ENCODE assay signal across 21 cellular contexts in the genomic region with DNA sequence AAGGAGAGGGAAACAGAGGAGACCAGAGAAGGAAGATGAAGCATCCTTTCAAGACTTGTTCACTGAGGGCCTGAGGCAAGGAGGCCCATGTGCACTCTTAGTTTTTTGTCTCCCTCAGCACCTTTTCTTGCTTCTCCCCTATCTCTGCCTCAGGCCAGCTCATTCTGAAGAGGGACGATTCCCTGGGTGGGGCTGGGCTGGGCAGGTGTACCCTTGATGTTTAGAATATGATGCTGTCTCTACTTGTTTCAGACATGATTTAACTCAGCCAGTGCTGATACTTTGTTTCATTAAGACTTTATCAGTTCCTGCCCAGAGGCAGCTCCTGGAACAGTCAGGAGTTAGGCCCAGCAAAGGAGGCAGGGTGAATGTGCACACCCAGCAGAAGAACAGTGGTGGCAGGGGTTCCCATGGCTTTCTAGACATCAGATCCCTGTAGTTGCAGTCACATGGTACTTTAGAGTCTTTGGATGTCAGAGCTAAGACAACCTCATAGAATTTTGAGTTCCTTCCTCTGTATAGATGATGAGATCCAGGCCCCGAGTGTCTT. TPM values are rescaled to one million over a fixed set of nuclear protein-coding genes. Genes with fewer than 3 reads are reported as not detected.
A peak's percentile ranks its signal among the peaks of the same experiment; 100 is the strongest.
DNase-seq lines count a peak whose midpoint lies in the region; ATAC-seq and TF ChIP-seq lines count a peak whose summit lies in the region.
"Had no signal": no experiment of that assay in that cellular context is flagged by ENCODE, and none has a peak within 500 bp of the region (broad histone marks: within the 10 kb centered on the region; RNA-seq: fewer than 3 reads in every experiment).

No MANE protein-coding gene starts in this region.

- CTCF ChIA-PET in MCF 10A (lab: Yijun Ruan, JAX), result interaction anchor here (0.5 to 4.0 kb wide), 9 partner anchors 10 to 606 kb away, joined by 3 to 24 read pairs (median 3); no protein-coding TSS in a partner anchor

- H3K9me3 Mint-ChIP-seq in MCF 10A (ENCODE audit: unreplicated experiment), result no peaks in the 10 kb centered on the region
- H3K9me3 Mint-ChIP-seq: activated B cell treated with CpG ODN at 0.5 μM for 24 hours; activated CD4-positive, alpha-beta memory T cell treated with anti-CD3 and anti-CD28 coated beads for 36 hours; activated naive CD4-positive, alpha-beta T cell treated with anti-CD3 and anti-CD28 coated beads, Interleukin-2, amount 10 ng/mL, durations not matched to agents 7 days and 5 days; activated T-cell treated with anti-CD3 and anti-CD28 coated beads, Interleukin-2, amount 50 U/mL, for 24 hours; stimulated activated naive CD8-positive, alpha-beta T cell treated with anti-CD3 and anti-CD28 coated beads, Interleukin-15, Interleukin-2, amounts not matched to agents 100 ng/mL and 50 ng/mL, for 24 hours had no signal

- no peak overlapping the region for H2BK120ac ChIP-seq in mesendoderm (ENCODE audit: low read depth, low read length)

- H2BK5ac ChIP-seq in mesendoderm (ENCODE audit: low read length), result no peak overlapping the region

- no peaks in the 10 kb centered on the region for H3K27me3 Mint-ChIP-seq in MCF 10A (ENCODE audit: insufficient read depth, unreplicated experiment)
- H3K27me3 Mint-ChIP-seq: activated T-cell treated with anti-CD3 and anti-CD28 coated beads, Interleukin-2, amount 50 U/mL, for 24 hours had no signal

- H3K79me2 ChIP-seq in mesendoderm (ENCODE audit: control insufficient read depth, insufficient read depth, low read length), result no peaks in the 10 kb centered on the region

- H3K4me1 ChIP-seq in breast epithelium (peaks cover 7 to 23% of the 10 kb centered on the region in 2 donors), mesendoderm (ENCODE audit: control insufficient read depth, low read depth, low read length) (peaks cover 18% of the 10 kb centered on the region), testis (peaks cover 76% of the 10 kb centered on the region)

- no peak overlapping the region for H3K4ac ChIP-seq in mesendoderm (ENCODE audit: low read depth, low read length)

- DNase-seq in breast epithelium (ENCODE audit: low spot score in 2 of 2) (no peak), MCF 10A (ENCODE audit: unreplicated experiment) (no peak), mesendoderm (no peak), testis (peak; percentile 80), cortex of kidney (lab: John Stamatoyannopoulos, UW) (no peak), GM19240 (ENCODE audit: insufficient read length, low spot score) (no peak)
- DNase-seq: activated B cell treated with CpG ODN at 0.5 μM for 24 hours; activated CD4-positive, alpha-beta memory T cell treated with anti-CD3 and anti-CD28 coated beads for 36 hours; activated naive CD4-positive, alpha-beta T cell treated with anti-CD3 and anti-CD28 coated beads, Interleukin-2, amount 10 ng/mL, durations not matched to agents 7 days and 5 days; activated T-cell treated with anti-CD3 and anti-CD28 coated beads, Interleukin-2, amount 50 U/mL, for 24 hours; NCI-H1436; T-helper 17 cell had no signal

- WGBS in mesendoderm (ENCODE audit: extremely low coverage, insufficient coverage, low lambda C conversion rate), result no CpG with 5 or more reads among the region's 2 CpGs
- 75 to 85% methylated on average over 2 of the region's 2 CpGs for WGBS in testis, 2 donors

- H3K27ac Mint-ChIP-seq in MCF 10A (ENCODE audit: low read depth, unreplicated experiment), result no peak overlapping the region
- H3K27ac Mint-ChIP-seq: activated B cell treated with CpG ODN at 0.5 μM for 24 hours; activated CD4-positive, alpha-beta memory T cell treated with anti-CD3 and anti-CD28 coated beads for 36 hours; activated naive CD4-positive, alpha-beta T cell treated with anti-CD3 and anti-CD28 coated beads, Interleukin-2, amount 10 ng/mL, durations not matched to agents 7 days and 5 days; activated T-cell treated with anti-CD3 and anti-CD28 coated beads, Interleukin-2, amount 50 U/mL, for 24 hours; T-helper 17 cell had no signal

- peaks cover 21% of the 10 kb centered on the region for H3K79me1 ChIP-seq in mesendoderm (ENCODE audit: low read length)

- H4K5ac ChIP-seq in mesendoderm (ENCODE audit: low read length), result no peak overlapping the region

- TF ChIP-seq POLR2A in breast epithelium (IDR thresholded peaks at IDR 0.05) (no peak), testis (IDR thresholded peaks at IDR 0.05) (no peak)

- no peaks in the 10 kb centered on the region for H3K27me3 ChIP-seq in breast epithelium
- no peaks in the 10 kb centered on the region for H3K27me3 ChIP-seq in mesendoderm (ENCODE audit: insufficient read depth, low read length, poor library complexity)
- H3K27me3 ChIP-seq in testis, result no peaks in the 10 kb centered on the region

- no peak overlapping the region for H3K4me2 ChIP-seq in mesendoderm (ENCODE audit: low read length)

- no peak overlapping the region for H3K9ac ChIP-seq in mesendoderm (ENCODE audit: low read length)

- no peak overlapping the region for H2BK15ac ChIP-seq in mesendoderm (replicated peaks; ENCODE audit: low read depth)

- no peak overlapping the region for H3K4me3 ChIP-seq in breast epithelium
- H3K4me3 ChIP-seq in mesendoderm (ENCODE audit: low read length), result no peak overlapping the region
- no peak overlapping the region for H3K4me3 ChIP-seq in testis
- H3K4me3 ChIP-seq: left lung had no signal

- peaks cover 9% of the 10 kb centered on the region for H3K36me3 Mint-ChIP-seq in MCF 10A (ENCODE audit: insufficient read depth, unreplicated experiment)
- H3K36me3 Mint-ChIP-seq: activated CD4-positive, alpha-beta memory T cell treated with anti-CD3 and anti-CD28 coated beads for 36 hours; activated naive CD4-positive, alpha-beta T cell treated with anti-CD3 and anti-CD28 coated beads, Interleukin-2, amount 10 ng/mL, durations not matched to agents 7 days and 5 days had no signal

- H3K27ac ChIP-seq in breast epithelium (peak overlapping the region; percentile 13 to 86), cingulate gyrus (ENCODE audit: low read depth, low read length) (peak overlapping the region; percentile 42), mesendoderm (ENCODE audit: low read depth, low read length) (no peak overlapping the region), testis (peak overlapping the region; percentile 74 to 89)
- H3K27ac ChIP-seq: C4-2B, left lung had no signal

- peaks cover 37% of the 10 kb centered on the region for H3K4me1 Mint-ChIP-seq in MCF 10A (ENCODE audit: insufficient read depth, unreplicated experiment)

- H3K9me3 ChIP-seq in breast epithelium (no peaks in the 10 kb centered on the region), testis (no peaks in the 10 kb centered on the region)
- H3K9me3 ChIP-seq: left lung had no signal

- H4K8ac ChIP-seq in mesendoderm (ENCODE audit: low read depth, low read length), result no peak overlapping the region

- H3K18ac ChIP-seq in mesendoderm (ENCODE audit: low read length), result no peak overlapping the region

- no peak overlapping the region for H3K4me3 Mint-ChIP-seq in MCF 10A (ENCODE audit: unreplicated experiment)
- H3K4me3 Mint-ChIP-seq: activated B cell treated with CpG ODN at 0.5 μM for 24 hours; activated CD4-positive, alpha-beta memory T cell treated with anti-CD3 and anti-CD28 coated beads for 36 hours; activated naive CD4-positive, alpha-beta T cell treated with anti-CD3 and anti-CD28 coated beads, Interleukin-2, amount 10 ng/mL, durations not matched to agents 7 days and 5 days; activated T-cell treated with anti-CD3 and anti-CD28 coated beads, Interleukin-2, amount 50 U/mL, for 24 hours had no signal

- no peaks in the 10 kb centered on the region for H3K36me3 ChIP-seq in breast epithelium
- H3K36me3 ChIP-seq in mesendoderm (ENCODE audit: control insufficient read depth, insufficient read depth, low read length), result no peaks in the 10 kb centered on the region
- H3K36me3 ChIP-seq in testis (ENCODE audit: low read depth, missing control alignments), result no peaks in the 10 kb centered on the region
- H3K36me3 ChIP-seq: left lung had no signal

- intact Hi-C loops in breast epithelium (cut with DNase I; ENCODE audit: low total_unique reads) (no loop called here), MCF 10A (cut with micrococcal nuclease) (no loop called here), testis (cut with DNase I; ENCODE audit: low total_unique reads) (no loop called here)

- peak overlapping the region; percentile 1 for H3K23ac ChIP-seq in mesendoderm (ENCODE audit: low read length)

- no TSS peak for BruUV-seq in MCF 10A (replicated peaks; lab: Mats Ljungman, UMichigan)

- H2AK5ac ChIP-seq in mesendoderm (ENCODE audit: low read length), result no peak overlapping the region

- ATAC-seq in GM21381 (IDR thresholded peaks at IDR 0.05; ENCODE audit: unreplicated experiment), result no peak
- ATAC-seq: left lung, T-helper 17 cell had no signal

- POLR2A ChIA-PET in MCF 10A (lab: Yijun Ruan, JAX), result interaction anchor here (0.6 to 1.8 kb wide), 10 partner anchors 14 to 430 kb away, joined by 3 to 5 read pairs (median 3); no protein-coding TSS in a partner anchor

- TF ChIP-seq CTCF in breast epithelium (IDR thresholded peaks at IDR 0.05) (no peak), MCF 10A (IDR thresholded peaks at IDR 0.05; ENCODE audit: unreplicated experiment) (no peak), testis (IDR thresholded peaks at IDR 0.05) (no peak)

- peak overlapping the region; percentile 17 for H3K56ac ChIP-seq in mesendoderm (ENCODE audit: low read length)

RNA-seq across cellular contexts. Expression of a gene that starts 3.4 kb away (rescaled TPM):
- total RNA-seq in breast epithelium (100 to 1,000 TPM in 1 of 3 donors, 10 to 100 TPM in 2; 82.3 to 547 (median 88.4) TPM), MCF 10A (2022) (6.0 and 6.7 TPM in 2 replicates), testis (100 to 1,000 TPM; 102 to 104 TPM)
- polyA plus RNA-seq in mesendoderm (2013, experiment 1 of 2), result 50.0 TPM
- 50.0 TPM for polyA plus RNA-seq in mesendoderm (2013, experiment 2 of 2)
- 106 TPM for polyA plus RNA-seq in testis (ENCODE audit: insufficient read depth, low read depth, low replicate concordance)

RNA-seq across cellular contexts. Expression of a gene that starts 42.4 kb away (rescaled TPM):
- total RNA-seq in breast epithelium (10 to 100 TPM; 52.8 to 76.8 (median 74.8) TPM), MCF 10A (2022) (46.9 and 53.7 TPM in 2 replicates), testis (10 to 100 TPM; 61.4 to 64.6 TPM)
- 32.4 TPM for polyA plus RNA-seq in mesendoderm (2013, experiment 1 of 2)
- 30.9 TPM for polyA plus RNA-seq in mesendoderm (2013, experiment 2 of 2)
- polyA plus RNA-seq in testis (ENCODE audit: insufficient read depth, low read depth, low replicate concordance), result 59.1 TPM

RNA-seq across cellular contexts. Expression of a gene that starts 55.2 kb away (rescaled TPM):
- under 1 TPM in 1 of 3 donors, not detected in 2; 0.32 TPM for total RNA-seq in breast epithelium
- total RNA-seq in MCF 10A (2022), result not detected in 2 replicates
- 2.5 TPM for polyA plus RNA-seq in mesendoderm (2013, experiment 1 of 2)
- 2.3 TPM for polyA plus RNA-seq in mesendoderm (2013, experiment 2 of 2)
- total RNA-seq in testis, result 1 to 10 TPM; 1.8 to 4.5 TPM
- 22.8 TPM for polyA plus RNA-seq in testis (ENCODE audit: insufficient read depth, low read depth, low replicate concordance)
- total RNA-seq: activated B cell treated with CpG ODN at 0.5 μM for 24 hours; activated CD4-positive, alpha-beta memory T cell treated with anti-CD3 and anti-CD28 coated beads for 36 hours; omental fat pad; T-helper 17 cell had no signal

RNA-seq across cellular contexts. Expression of a gene that starts 55.2 kb away (rescaled TPM):
- not detected for total RNA-seq in breast epithelium
- total RNA-seq in MCF 10A (2022), result not detected in 2 replicates
- 0.59 TPM for polyA plus RNA-seq in mesendoderm (2013, experiment 1 of 2)
- polyA plus RNA-seq in mesendoderm (2013, experiment 2 of 2), result 0.49 TPM
- 10 to 100 TPM; 47.5 to 72.5 TPM for total RNA-seq in testis
- polyA plus RNA-seq in testis (ENCODE audit: insufficient read depth, low read depth, low replicate concordance), result 207 TPM
- total RNA-seq: activated B cell treated with CpG ODN at 0.5 μM for 24 hours; activated CD4-positive, alpha-beta memory T cell treated with anti-CD3 and anti-CD28 coated beads for 36 hours; epithelial cell of proximal tubule; H4; omental fat pad; SK-MEL-5; T-helper 17 cell had no signal

Comparison
In these comparisons a context has a peak if more than half of its experiments do, and no peak if none do; other contexts are left out.
1. RNA of a gene that starts 3.4 kb away (total RNA-seq): 102 to 104 TPM in testis and 82.3 to 547 TPM in breast epithelium; 6.0 to 6.7 TPM in MCF 10A; every median in the first group is over 10 times any median in the second.